8 cellular contexts compared by ENCODE assay signal in genomic region chr11:121318848-121319834, GRCh38. TPM values are rescaled to one million over a fixed set of nuclear protein-coding genes. Genes with fewer than 3 reads are reported as not detected.
DNase-seq lines count a peak whose midpoint lies in the region; ATAC-seq and TF ChIP-seq lines count a peak whose summit lies in the region.

No MANE protein-coding gene starts in this region.

- H3K23ac ChIP-seq in mesendoderm (ENCODE audit: low read length), result no peak overlapping the region

- CTCF ChIA-PET in GM10248 (lab: Yijun Ruan, JAX), result interaction anchor here (0.6 to 6.7 kb wide), 20 partner anchors 8 to 336 kb away, joined by 3 to 46 read pairs (median 3); no protein-coding TSS in a partner anchor

- H3K4me1 Mint-ChIP-seq in endodermal cell, result peaks cover 23% of the 10 kb centered on the region

- TF ChIP-seq CTCF in AG09309 (IDR thresholded peaks at IDR 0.05; ENCODE audit: control insufficient read depth, insufficient read depth, low read depth, low read length, missing control alignments) (peak; percentile 86), GM10248 (IDR thresholded peaks at IDR 0.05; ENCODE audit: control extremely low read depth, extremely low read depth, low read depth, missing control alignments) (peak; percentile 84), endodermal cell (conservative IDR thresholded peaks at IDR 0.05) (peak; percentile 88)

- H2AFZ ChIP-seq in Karpas-422 (ENCODE audit: low read length), result no peak overlapping the region

- H3K79me2 ChIP-seq in Karpas-422 (ENCODE audit: low read length), result no peaks in the 10 kb centered on the region
- H3K79me2 ChIP-seq in mesendoderm (ENCODE audit: control insufficient read depth, insufficient read depth, low read length), result no peaks in the 10 kb centered on the region

- no peaks in the 10 kb centered on the region for H3K36me3 Mint-ChIP-seq in endodermal cell (ENCODE audit: low read depth)

- no peak for ATAC-seq in GM21381 (IDR thresholded peaks at IDR 0.05; ENCODE audit: unreplicated experiment)
- no peak for ATAC-seq in GM18909 (IDR thresholded peaks at IDR 0.05; ENCODE audit: poor library complexity, unreplicated experiment)

- peak overlapping the region; percentile 12 for H4K5ac ChIP-seq in mesendoderm (ENCODE audit: low read length)

- H3K4me3 Mint-ChIP-seq in endodermal cell, result no peak overlapping the region

- no peaks in the 10 kb centered on the region for H3K79me1 ChIP-seq in mesendoderm (ENCODE audit: low read length)

- peak overlapping the region; percentile 58 for H2BK5ac ChIP-seq in mesendoderm (ENCODE audit: low read length)

- H4K8ac ChIP-seq in mesendoderm (ENCODE audit: low read depth, low read length), result no peak overlapping the region

- peak; percentile 33 for DNase-seq in AG09309 (ENCODE audit: low read depth)
- no peak for DNase-seq in GM10248 (ENCODE audit: extremely low spot score)
- DNase-seq in Karpas-422, result peak; percentile 72
- DNase-seq in SIG-M5 treated with dmso at 0.1 percent for 504 hours (lab: John Stamatoyannopoulos, UW; ENCODE audit: unreplicated experiment), result peak; percentile 71
- DNase-seq in endodermal cell, result peak; percentile 67
- DNase-seq in mesendoderm, result peak; percentile 51

- H3K9me3 Mint-ChIP-seq in endodermal cell, result no peaks in the 10 kb centered on the region

- H3K4me1 ChIP-seq in Karpas-422 (ENCODE audit: low read length) (peaks cover 44% of the 10 kb centered on the region), endodermal cell (ENCODE audit: control insufficient read depth, insufficient read depth, low read length) (peaks cover 5% of the 10 kb centered on the region), mesendoderm (ENCODE audit: control insufficient read depth, low read depth, low read length) (no peaks in the 10 kb centered on the region)

- H3K9me3 ChIP-seq in Karpas-422 (ENCODE audit: low read length) (no peaks in the 10 kb centered on the region), endodermal cell (ENCODE audit: control insufficient read depth, low read length) (peaks cover 5% of the 10 kb centered on the region)

- no peak overlapping the region for H2BK120ac ChIP-seq in mesendoderm (ENCODE audit: low read depth, low read length)

- peak overlapping the region; percentile 76 for H2AK5ac ChIP-seq in mesendoderm (ENCODE audit: low read length)

- H3K18ac ChIP-seq in mesendoderm (ENCODE audit: low read length), result no peak overlapping the region

- H3K56ac ChIP-seq in mesendoderm (ENCODE audit: low read length), result peak overlapping the region; percentile 58

- no peak overlapping the region for H3K27ac Mint-ChIP-seq in endodermal cell

- H3K36me3 ChIP-seq in Karpas-422 (ENCODE audit: insufficient read depth, low read length) (no peaks in the 10 kb centered on the region), endodermal cell (ENCODE audit: control insufficient read depth, insufficient read depth, low read length) (no peaks in the 10 kb centered on the region), mesendoderm (ENCODE audit: control insufficient read depth, insufficient read depth, low read length) (no peaks in the 10 kb centered on the region)

- H3K9ac ChIP-seq in Karpas-422 (ENCODE audit: low read length), result 0 out of 2 replicates have a peak overlapping the region, but pooled peaks have one; percentile 33
- no peak overlapping the region for H3K9ac ChIP-seq in endodermal cell (ENCODE audit: extremely low read depth, low read length, poor library complexity, severe bottlenecking)
- H3K9ac ChIP-seq in mesendoderm (ENCODE audit: low read length), result no peak overlapping the region

- H3K4me2 ChIP-seq in Karpas-422 (ENCODE audit: low read depth, low read length, poor library complexity, severe bottlenecking), result no peak overlapping the region
- H3K4me2 ChIP-seq in mesendoderm (ENCODE audit: low read length), result no peak overlapping the region

- no peaks in the 10 kb centered on the region for H3K9me2 ChIP-seq in Karpas-422 (replicated peaks; ENCODE audit: insufficient read depth, low read length)

- H3K27ac ChIP-seq in Karpas-422 (ENCODE audit: low read length), result no peak overlapping the region
- H3K27ac ChIP-seq in endodermal cell (ENCODE audit: low read depth, low read length), result peak overlapping the region; percentile 73
- H3K27ac ChIP-seq in mesendoderm (ENCODE audit: low read depth, low read length), result no peak overlapping the region

- H3K4me3 ChIP-seq in AG09309 (ENCODE audit: control insufficient read depth, low read depth, low read length), result no peak overlapping the region
- no peak overlapping the region for H3K4me3 ChIP-seq in Karpas-422 (ENCODE audit: low read length)
- H3K4me3 ChIP-seq in endodermal cell (ENCODE audit: low read length), result no peak overlapping the region
- H3K4me3 ChIP-seq in mesendoderm (ENCODE audit: low read length), result no peak overlapping the region

- 56 to 64% methylated on average over 5 to 7 of the region's 7 CpGs for WGBS in endodermal cell (ENCODE audit: insufficient coverage in 1 of 2, insufficient read length in 1 of 2), 2 experiments
- WGBS in mesendoderm (ENCODE audit: extremely low coverage, insufficient coverage, low lambda C conversion rate), result no CpG with 5 or more reads among the region's 7 CpGs

- H2BK15ac ChIP-seq in mesendoderm (replicated peaks; ENCODE audit: low read depth), result no peak overlapping the region

- H3K27me3 ChIP-seq in Karpas-422 (ENCODE audit: low read length) (no peaks in the 10 kb centered on the region), endodermal cell (ENCODE audit: control insufficient read depth, insufficient read depth, low read length, poor library complexity, severe bottlenecking) (no peaks in the 10 kb centered on the region), mesendoderm (ENCODE audit: insufficient read depth, low read length, poor library complexity) (no peaks in the 10 kb centered on the region)

- no peaks in the 10 kb centered on the region for H3K27me3 Mint-ChIP-seq in endodermal cell (ENCODE audit: insufficient read depth)

- H4K20me1 ChIP-seq in Karpas-422 (ENCODE audit: insufficient read depth, low read depth, low read length), result no peaks in the 10 kb centered on the region

- POLR2A ChIA-PET in GM10248 (lab: Yijun Ruan, JAX), result no interaction called here

- peak overlapping the region; percentile 45 for H3K4ac ChIP-seq in mesendoderm (ENCODE audit: low read depth, low read length)

RNA-seq across cellular contexts. Expression of gene SC5D, which starts 26.6 kb away (rescaled TPM):
- 9.2 and 27.2 TPM in 2 replicates for total RNA-seq in Karpas-422 (2014; rRNA removed; shearing (Covaris generic); ENCODE audit: low replicate concordance)
- total RNA-seq in endodermal cell, result 10 to 100 TPM; 66.0 to 70.9 TPM
- 183 TPM for polyA plus RNA-seq in endodermal cell (2013, experiment 1 of 2)
- 180 TPM for polyA plus RNA-seq in endodermal cell (2013, experiment 2 of 2)
- polyA plus RNA-seq in mesendoderm (2013, experiment 1 of 2), result 110 TPM
- polyA plus RNA-seq in mesendoderm (2013, experiment 2 of 2), result 110 TPM
